17 cellular contexts compared by ENCODE assay signal in genomic region chr4:105632599-105632998, GRCh38.
DNase-seq lines count a peak whose midpoint lies in the region; ATAC-seq, FAIRE-seq and TF ChIP-seq lines count a peak whose summit lies in the region.
"Had no signal": no experiment of that assay in that cellular context is flagged by ENCODE, and none has a peak within 500 bp of the region (broad histone marks: within the 10 kb centered on the region; RNA-seq: fewer than 3 reads in every experiment).

No MANE protein-coding gene starts in this region.

- TF ChIP-seq CTCF in mesothelial cell of epicardium (IDR thresholded peaks at IDR 0.05; ENCODE audit: unreplicated experiment) (no peak), adrenal gland (IDR thresholded peaks at IDR 0.05) (no peak)

- peak; percentile 31 for ATAC-seq in HG02884 (IDR thresholded peaks at IDR 0.05; ENCODE audit: unreplicated experiment)

- no peak overlapping the region for H3K4me3 ChIP-seq in adrenal gland
- H3K4me3 ChIP-seq: hepatocyte had no signal

- 71 to 97% (median 85%) methylated on average over 3 of the region's 3 CpGs for WGBS in adrenal gland, 4 donors

- H3K36me3 ChIP-seq in adrenal gland (replicated peaks in 1 of 2), result no peaks in the 10 kb centered on the region

- no peak overlapping the region for H3K4me3 Mint-ChIP-seq in mesothelial cell of epicardium
- H3K4me3 Mint-ChIP-seq in activated T-helper 2 cell treated with anti-CD3 and anti-CD28 coated beads, Interferon-gamma antibody, Interleukin-2, Interleukin-4, amounts not matched to agents 10 μg/mL and 5 μg/mL and 100 μg/mL, durations not matched to agents 14 hours and 24 hours and 36 hours (ENCODE audit: low read depth), result no peak overlapping the region
- H3K4me3 Mint-ChIP-seq in activated naive CD4-positive, alpha-beta T cell treated with anti-CD3 and anti-CD28 coated beads for 36 hours, result no peak overlapping the region
- H3K4me3 Mint-ChIP-seq: activated naive CD8-positive, alpha-beta T cell treated with anti-CD3 and anti-CD28 coated beads, Interleukin-2, amount 10 ng/mL, durations not matched to agents 7 days and 5 days had no signal

- H3K27me3 Mint-ChIP-seq in mesothelial cell of epicardium (ENCODE audit: low read depth), result no peaks in the 10 kb centered on the region
- H3K27me3 Mint-ChIP-seq in activated T-helper 2 cell treated with anti-CD3 and anti-CD28 coated beads, Interferon-gamma antibody, Interleukin-2, Interleukin-4, amounts not matched to agents 10 μg/mL and 5 μg/mL and 100 μg/mL, durations not matched to agents 14 hours and 24 hours and 36 hours (ENCODE audit: low read depth), result peaks cover 8% of the 10 kb centered on the region
- H3K27me3 Mint-ChIP-seq in activated naive CD4-positive, alpha-beta T cell treated with anti-CD3 and anti-CD28 coated beads for 36 hours (ENCODE audit: low read depth), result peaks cover 10% of the 10 kb centered on the region

- no peak for TF ChIP-seq POLR2A in adrenal gland (IDR thresholded peaks at IDR 0.05)

- no peaks in the 10 kb centered on the region for H3K9me3 ChIP-seq in adrenal gland (replicated peaks in 1 of 3)
- H3K9me3 ChIP-seq: Caco-2 had no signal

- peak overlapping the region; percentile 58 for H3K27ac Mint-ChIP-seq in mesothelial cell of epicardium
- no peak overlapping the region for H3K27ac Mint-ChIP-seq in activated T-helper 2 cell treated with anti-CD3 and anti-CD28 coated beads, Interferon-gamma antibody, Interleukin-2, Interleukin-4, amounts not matched to agents 10 μg/mL and 5 μg/mL and 100 μg/mL, durations not matched to agents 14 hours and 24 hours and 36 hours
- H3K27ac Mint-ChIP-seq in activated naive CD4-positive, alpha-beta T cell treated with anti-CD3 and anti-CD28 coated beads for 36 hours, result no peak overlapping the region
- H3K27ac Mint-ChIP-seq: activated naive CD8-positive, alpha-beta T cell treated with anti-CD3 and anti-CD28 coated beads, Interleukin-2, amount 10 ng/mL, durations not matched to agents 7 days and 5 days had no signal

- peaks cover 62% of the 10 kb centered on the region for H3K4me1 Mint-ChIP-seq in mesothelial cell of epicardium
- H3K4me1 Mint-ChIP-seq in activated T-helper 2 cell treated with anti-CD3 and anti-CD28 coated beads, Interferon-gamma antibody, Interleukin-2, Interleukin-4, amounts not matched to agents 10 μg/mL and 5 μg/mL and 100 μg/mL, durations not matched to agents 14 hours and 24 hours and 36 hours (ENCODE audit: low read depth), result no peaks in the 10 kb centered on the region
- peaks cover 2% of the 10 kb centered on the region for H3K4me1 Mint-ChIP-seq in activated naive CD4-positive, alpha-beta T cell treated with anti-CD3 and anti-CD28 coated beads for 36 hours (ENCODE audit: low read depth)

- H3K27me3 ChIP-seq in adrenal gland, result no peaks in the 10 kb centered on the region
- H3K27me3 ChIP-seq: hepatocyte had no signal

- intact Hi-C loops in activated T-helper 2 cell treated with anti-CD3 and anti-CD28 coated beads, Interferon-gamma antibody, Interleukin-2, Interleukin-4, amounts not matched to agents 10 μg/mL and 5 μg/mL and 100 μg/mL, durations not matched to agents 14 hours and 24 hours and 36 hours (cut with micrococcal nuclease), result no loop called here
- intact Hi-C loops in activated naive CD4-positive, alpha-beta T cell treated with anti-CD3 and anti-CD28 coated beads for 36 hours (cut with micrococcal nuclease), result loop anchor here (5.0 kb wide), 1 partner anchor 490 kb away; no protein-coding TSS in a partner anchor
- intact Hi-C loops in adrenal gland (cut with DNase I), result no loop called here

- peak; percentile 45 for FAIRE-seq in GM18507 (lab: Jason Lieb, UNC)
- FAIRE-seq: bronchial epithelial cell, kidney had no signal

- H3K4me1 ChIP-seq in adrenal gland (replicated peaks in 1 of 2), result peaks cover 0 to 2% of the 10 kb centered on the region in 2 donors

- DNase-seq in GM18507 (ENCODE audit: extremely low spot score, insufficient read length, low read depth) (no peak), RPMI8226 (peak; percentile 5), mesothelial cell of epicardium (ENCODE audit: low spot score in 2 of 2, unreplicated experiment in 2 of 2) (no peak), NCI-H2081 treated with DMSO at 0.1 percent for 48 hours (lab: John Stamatoyannopoulos, UW) (no peak), adrenal gland (no peak)
- no peak for DNase-seq in activated T-helper 2 cell treated with anti-CD3 and anti-CD28 coated beads, Interferon-gamma antibody, Interleukin-2, Interleukin-4, amounts not matched to agents 10 μg/mL and 5 μg/mL and 100 μg/mL, durations not matched to agents 14 hours and 24 hours and 36 hours (ENCODE audit: low spot score)
- no peak for DNase-seq in activated naive CD4-positive, alpha-beta T cell treated with anti-CD3 and anti-CD28 coated beads for 36 hours
- DNase-seq: activated CD4-positive, alpha-beta T cell treated with anti-CD3 and anti-CD28 coated beads, Interleukin-2, amount 50 U/mL, for 48 hours; activated naive CD8-positive, alpha-beta T cell treated with anti-CD3 and anti-CD28 coated beads, Interleukin-2, amount 10 ng/mL, durations not matched to agents 7 days and 5 days; activated T-cell treated with anti-CD3 and anti-CD28 coated beads, Interleukin-2, amount 50 U/mL, for 1 hour; kidney; NCI-H187 treated with DMSO at 0.1 percent for 48 hours; stimulated activated CD4-positive, alpha-beta T cell treated with anti-CD3 and anti-CD28 coated beads, Interleukin-2, amount 100 ng/mL, for 48 hours had no signal

- H3K9me3 Mint-ChIP-seq in mesothelial cell of epicardium, result no peaks in the 10 kb centered on the region
- H3K9me3 Mint-ChIP-seq in activated T-helper 2 cell treated with anti-CD3 and anti-CD28 coated beads, Interferon-gamma antibody, Interleukin-2, Interleukin-4, amounts not matched to agents 10 μg/mL and 5 μg/mL and 100 μg/mL, durations not matched to agents 14 hours and 24 hours and 36 hours, result no peaks in the 10 kb centered on the region
- H3K9me3 Mint-ChIP-seq in activated naive CD4-positive, alpha-beta T cell treated with anti-CD3 and anti-CD28 coated beads for 36 hours, result no peaks in the 10 kb centered on the region
- H3K9me3 Mint-ChIP-seq: activated naive CD8-positive, alpha-beta T cell treated with anti-CD3 and anti-CD28 coated beads, Interleukin-2, amount 10 ng/mL, durations not matched to agents 7 days and 5 days had no signal

- H3K36me3 Mint-ChIP-seq in mesothelial cell of epicardium, result no peaks in the 10 kb centered on the region
- H3K36me3 Mint-ChIP-seq in activated T-helper 2 cell treated with anti-CD3 and anti-CD28 coated beads, Interferon-gamma antibody, Interleukin-2, Interleukin-4, amounts not matched to agents 10 μg/mL and 5 μg/mL and 100 μg/mL, durations not matched to agents 14 hours and 24 hours and 36 hours (ENCODE audit: low read depth), result no peaks in the 10 kb centered on the region
- H3K36me3 Mint-ChIP-seq in activated naive CD4-positive, alpha-beta T cell treated with anti-CD3 and anti-CD28 coated beads for 36 hours (ENCODE audit: low read depth), result no peaks in the 10 kb centered on the region
- H3K36me3 Mint-ChIP-seq: activated naive CD8-positive, alpha-beta T cell treated with anti-CD3 and anti-CD28 coated beads, Interleukin-2, amount 10 ng/mL, durations not matched to agents 7 days and 5 days had no signal

- CTCF ChIA-PET in activated naive CD4-positive, alpha-beta T cell treated with anti-CD3 and anti-CD28 coated beads for 36 hours (lab: Charles Lee), result interaction anchor here (0.7 to 2.9 kb wide), 7 partner anchors 9 to 112 kb away, joined by 3 to 12 read pairs (median 4); no protein-coding TSS in a partner anchor

- no peak overlapping the region for H3K27ac ChIP-seq in adrenal gland
- H3K27ac ChIP-seq: hepatocyte had no signal
